8 cellular contexts compared by ENCODE assay signal in genomic region chr13:75480691-75481175, GRCh38. TPM values are rescaled to one million over a fixed set of nuclear protein-coding genes. Genes with fewer than 3 reads are reported as not detected.
DNase-seq lines count a peak whose midpoint lies in the region; ATAC-seq and TF ChIP-seq lines count a peak whose summit lies in the region.

No MANE protein-coding gene starts in this region.

- no peaks in the 10 kb centered on the region for H3K9me3 Mint-ChIP-seq in activated CD8-positive, alpha-beta memory T cell treated with anti-CD3 and anti-CD28 coated beads, Interleukin-2, amount 10 ng/mL, durations not matched to agents 7 days and 5 days (ENCODE audit: low read depth)
- H3K9me3 Mint-ChIP-seq in natural killer cell treated with Interleukin-12 subunit alpha and Interleukin-12 subunit beta and Interleukin-15 and Interleukin-18, amount 100 ng/mL, for 72 hours: no peaks in the 10 kb centered on the region

- TF ChIP-seq CTCF in fibroblast of pulmonary artery (IDR thresholded peaks at IDR 0.05; ENCODE audit: low read length, missing control alignments) (no peak), uterus (IDR thresholded peaks at IDR 0.05) (no peak)

- H3K4me1 ChIP-seq in uterus: no peaks in the 10 kb centered on the region

- H3K4me3 Mint-ChIP-seq in activated CD8-positive, alpha-beta memory T cell treated with anti-CD3 and anti-CD28 coated beads, Interleukin-2, amount 10 ng/mL, durations not matched to agents 7 days and 5 days: peak overlapping the region; percentile 72
- peak overlapping the region; percentile 93 for H3K4me3 Mint-ChIP-seq in natural killer cell treated with Interleukin-12 subunit alpha and Interleukin-12 subunit beta and Interleukin-15 and Interleukin-18, amount 100 ng/mL, for 72 hours

- no peaks in the 10 kb centered on the region for H3K27me3 ChIP-seq in uterus

- H3K36me3 Mint-ChIP-seq in activated CD8-positive, alpha-beta memory T cell treated with anti-CD3 and anti-CD28 coated beads, Interleukin-2, amount 10 ng/mL, durations not matched to agents 7 days and 5 days: no peaks in the 10 kb centered on the region
- H3K36me3 Mint-ChIP-seq in natural killer cell treated with Interleukin-12 subunit alpha and Interleukin-12 subunit beta and Interleukin-15 and Interleukin-18, amount 100 ng/mL, for 72 hours: no peaks in the 10 kb centered on the region

- DNase-seq in COLO668 (lab: John Stamatoyannopoulos, UW; ENCODE audit: unreplicated experiment): peak; percentile 95
- peak; percentile 88 for DNase-seq in NCI-H146 (lab: John Stamatoyannopoulos, UW)
- DNase-seq in activated CD8-positive, alpha-beta memory T cell treated with anti-CD3 and anti-CD28 coated beads, Interleukin-2, amount 10 ng/mL, durations not matched to agents 7 days and 5 days: peak; percentile 49
- peak; percentile 46 for DNase-seq in fibroblast of pulmonary artery (ENCODE audit: low read depth)
- no peak for DNase-seq in natural killer cell treated with Interleukin-12 subunit alpha and Interleukin-12 subunit beta and Interleukin-15 and Interleukin-18, amount 100 ng/mL, for 72 hours (ENCODE audit: low spot score)
- DNase-seq in uterus: peak; percentile 31 to 44
- DNase-seq in NOMO-1 treated with dmso at 0.1 percent for 144 hours (lab: John Stamatoyannopoulos, UW; ENCODE audit: unreplicated experiment): no peak

- ATAC-seq in GM21526 (IDR thresholded peaks at IDR 0.05; ENCODE audit: low FRiP score, unreplicated experiment): peak; percentile 18
- peak; percentile 9 for ATAC-seq in activated CD8-positive, alpha-beta memory T cell treated with anti-CD3 and anti-CD28 coated beads, Interleukin-2, amount 10 ng/mL, durations not matched to agents 7 days and 5 days
- peak in 1 of 2 donors; percentile 11 for ATAC-seq in natural killer cell treated with Interleukin-12 subunit alpha and Interleukin-12 subunit beta and Interleukin-15 and Interleukin-18, amount 100 ng/mL, for 72 hours

- intact Hi-C loops in uterus (cut with DNase I; ENCODE audit: low total_unique reads): no loop called here

- peak overlapping the region; percentile 71 for H3K4me3 ChIP-seq in fibroblast of pulmonary artery (replicated peaks; ENCODE audit: low read depth, low read length)
- peak overlapping the region; percentile 67 to 88 for H3K4me3 ChIP-seq in uterus

- H3K27me3 Mint-ChIP-seq in activated CD8-positive, alpha-beta memory T cell treated with anti-CD3 and anti-CD28 coated beads, Interleukin-2, amount 10 ng/mL, durations not matched to agents 7 days and 5 days: peaks cover 74% of the 10 kb centered on the region
- H3K27me3 Mint-ChIP-seq in natural killer cell treated with Interleukin-12 subunit alpha and Interleukin-12 subunit beta and Interleukin-15 and Interleukin-18, amount 100 ng/mL, for 72 hours: peaks cover 23 to 37% of the 10 kb centered on the region in 2 donors

- H3K36me3 ChIP-seq in uterus: no peaks in the 10 kb centered on the region

- H3K9me3 ChIP-seq in uterus: no peaks in the 10 kb centered on the region

- TF ChIP-seq POLR2A in uterus (IDR thresholded peaks at IDR 0.05): peak in 1 of 2 donors; percentile 15

- peak overlapping the region; percentile 80 to 84 for H3K27ac ChIP-seq in uterus

- CTCF ChIA-PET in activated CD8-positive, alpha-beta memory T cell treated with anti-CD3 and anti-CD28 coated beads, Interleukin-2, amount 10 ng/mL, durations not matched to agents 7 days and 5 days (lab: Charles Lee): no interaction called here

- peaks cover 9% of the 10 kb centered on the region for H3K4me1 Mint-ChIP-seq in activated CD8-positive, alpha-beta memory T cell treated with anti-CD3 and anti-CD28 coated beads, Interleukin-2, amount 10 ng/mL, durations not matched to agents 7 days and 5 days
- peaks cover 17 to 20% of the 10 kb centered on the region in 2 donors for H3K4me1 Mint-ChIP-seq in natural killer cell treated with Interleukin-12 subunit alpha and Interleukin-12 subunit beta and Interleukin-15 and Interleukin-18, amount 100 ng/mL, for 72 hours (ENCODE audit: low read depth in 2 of 2)

- no peak overlapping the region for H3K27ac Mint-ChIP-seq in activated CD8-positive, alpha-beta memory T cell treated with anti-CD3 and anti-CD28 coated beads, Interleukin-2, amount 10 ng/mL, durations not matched to agents 7 days and 5 days
- no peak overlapping the region for H3K27ac Mint-ChIP-seq in natural killer cell treated with Interleukin-12 subunit alpha and Interleukin-12 subunit beta and Interleukin-15 and Interleukin-18, amount 100 ng/mL, for 72 hours

RNA-seq across cellular contexts. Expression of gene TBC1D4, which starts 1.2 kb away (rescaled TPM):
- 10 to 100 TPM; 13.9 to 23.6 TPM for total RNA-seq in activated CD8-positive, alpha-beta memory T cell treated with anti-CD3 and anti-CD28 coated beads, Interleukin-2, amount 10 ng/mL, durations not matched to agents 7 days and 5 days
- total RNA-seq in natural killer cell treated with Interleukin-12 subunit alpha and Interleukin-12 subunit beta and Interleukin-15 and Interleukin-18, amount 100 ng/mL, for 72 hours: 1 to 10 TPM; 2.9 to 7.2 TPM
- 10 to 100 TPM; 20.2 to 74.7 (median 30.9) TPM for total RNA-seq in uterus

RNA-seq across cellular contexts. Expression of gene COMMD6, which starts 56.9 kb away (rescaled TPM):
- total RNA-seq in activated CD8-positive, alpha-beta memory T cell treated with anti-CD3 and anti-CD28 coated beads, Interleukin-2, amount 10 ng/mL, durations not matched to agents 7 days and 5 days: 100 to 1,000 TPM in 1 of 2 experiments, 10 to 100 TPM in 1; 97.6 to 130 TPM
- 10 to 100 TPM; 65.4 to 89.6 TPM for total RNA-seq in natural killer cell treated with Interleukin-12 subunit alpha and Interleukin-12 subunit beta and Interleukin-15 and Interleukin-18, amount 100 ng/mL, for 72 hours
- 1,000 to 10,000 TPM in 1 of 4 donors, 100 to 1,000 TPM in 2, 10 to 100 TPM in 1; 33.7 to 1,264 (median 574) TPM for total RNA-seq in uterus

Comparison
In these comparisons a context has a peak if more than half of its experiments do, and no peak if none do; other contexts are left out.
1. DNase-seq: peak in COLO668 (single experiment), NCI-H146 (single experiment), activated CD8-positive, alpha-beta memory T cell treated with anti-CD3 and anti-CD28 coated beads, Interleukin-2, amount 10 ng/mL, durations not matched to agents 7 days and 5 days (single experiment), fibroblast of pulmonary artery (single experiment) and uterus (2 of 2); none in natural killer cell treated with Interleukin-12 subunit alpha and Interleukin-12 subunit beta and Interleukin-15 and Interleukin-18, amount 100 ng/mL, for 72 hours (single experiment) and NOMO-1 treated with dmso at 0.1 percent for 144 hours (single experiment).